Comparison of ENCODE assay signal across 1 cellular context in the genomic region with DNA sequence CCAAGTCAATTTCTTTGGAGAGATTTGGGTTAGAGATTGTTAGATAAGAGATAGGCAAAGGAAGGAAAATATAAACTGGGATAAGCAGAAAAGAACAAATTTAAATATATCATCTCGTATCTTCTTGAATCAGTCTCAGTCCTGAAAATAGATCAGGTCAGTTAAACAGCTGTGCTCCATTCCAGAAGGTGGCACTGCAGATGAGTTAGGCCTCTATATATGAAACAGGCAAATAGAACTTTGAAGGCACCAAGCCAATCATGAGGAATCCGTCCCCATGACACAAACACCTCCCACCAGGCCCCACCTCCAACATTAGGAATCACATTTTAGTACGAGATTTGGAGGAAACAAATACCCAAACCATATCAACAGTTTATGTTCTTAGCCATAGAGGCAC.
TF ChIP-seq lines count a peak whose summit lies in the region.

No MANE protein-coding gene starts in this region.

TF ChIP-seq in HCT116, 20 proteins besides CTCF, POLR2A, EP300 and RAD21 (continued from another document):
- TF ChIP-seq, protein P1, sequence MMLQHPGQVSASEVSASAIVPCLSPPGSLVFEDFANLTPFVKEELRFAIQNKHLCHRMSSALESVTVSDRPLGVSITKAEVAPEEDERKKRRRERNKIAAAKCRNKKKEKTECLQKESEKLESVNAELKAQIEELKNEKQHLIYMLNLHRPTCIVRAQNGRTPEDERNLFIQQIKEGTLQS (IDR thresholded peaks at IDR 0.05), result no peak
- TF ChIP-seq, protein P2, sequence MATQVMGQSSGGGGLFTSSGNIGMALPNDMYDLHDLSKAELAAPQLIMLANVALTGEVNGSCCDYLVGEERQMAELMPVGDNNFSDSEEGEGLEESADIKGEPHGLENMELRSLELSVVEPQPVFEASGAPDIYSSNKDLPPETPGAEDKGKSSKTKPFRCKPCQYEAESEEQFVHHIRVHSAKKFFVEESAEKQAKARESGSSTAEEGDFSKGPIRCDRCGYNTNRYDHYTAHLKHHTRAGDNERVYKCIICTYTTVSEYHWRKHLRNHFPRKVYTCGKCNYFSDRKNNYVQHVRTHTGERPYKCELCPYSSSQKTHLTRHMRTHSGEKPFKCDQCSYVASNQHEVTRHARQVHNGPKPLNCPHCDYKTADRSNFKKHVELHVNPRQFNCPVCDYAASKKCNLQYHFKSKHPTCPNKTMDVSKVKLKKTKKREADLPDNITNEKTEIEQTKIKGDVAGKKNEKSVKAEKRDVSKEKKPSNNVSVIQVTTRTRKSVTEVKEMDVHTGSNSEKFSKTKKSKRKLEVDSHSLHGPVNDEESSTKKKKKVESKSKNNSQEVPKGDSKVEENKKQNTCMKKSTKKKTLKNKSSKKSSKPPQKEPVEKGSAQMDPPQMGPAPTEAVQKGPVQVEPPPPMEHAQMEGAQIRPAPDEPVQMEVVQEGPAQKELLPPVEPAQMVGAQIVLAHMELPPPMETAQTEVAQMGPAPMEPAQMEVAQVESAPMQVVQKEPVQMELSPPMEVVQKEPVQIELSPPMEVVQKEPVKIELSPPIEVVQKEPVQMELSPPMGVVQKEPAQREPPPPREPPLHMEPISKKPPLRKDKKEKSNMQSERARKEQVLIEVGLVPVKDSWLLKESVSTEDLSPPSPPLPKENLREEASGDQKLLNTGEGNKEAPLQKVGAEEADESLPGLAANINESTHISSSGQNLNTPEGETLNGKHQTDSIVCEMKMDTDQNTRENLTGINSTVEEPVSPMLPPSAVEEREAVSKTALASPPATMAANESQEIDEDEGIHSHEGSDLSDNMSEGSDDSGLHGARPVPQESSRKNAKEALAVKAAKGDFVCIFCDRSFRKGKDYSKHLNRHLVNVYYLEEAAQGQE (IDR thresholded peaks at IDR 0.05; ENCODE audit: low read depth), result no peak
- no peak for TF ChIP-seq POLR2AphosphoS5 (IDR thresholded peaks at IDR 0.05; ENCODE audit: low read depth, low read length)
- TF ChIP-seq YY1 (IDR thresholded peaks at IDR 0.05; ENCODE audit: extremely low read depth, insufficient replicate concordance, low read depth, low read length), result no peak
- TF ChIP-seq ZNF274 (IDR thresholded peaks at IDR 0.05; ENCODE audit: low read depth, low read length), result no peak
- no peak for TF ChIP-seq SP1 (IDR thresholded peaks at IDR 0.05; ENCODE audit: low read depth)
- no peak for TF ChIP-seq TCF7L2 (IDR thresholded peaks at IDR 0.05; ENCODE audit: borderline replicate concordance, extremely low read depth, insufficient read depth, insufficient read length)
- TF ChIP-seq EZH2 (IDR thresholded peaks at IDR 0.05), result no peak
TF ChIP-seq in HCT116: peak in this region for 0.
